In genomic region chr4:175369087-175369486, GRCh38 we compare ENCODE assay signal across 22 cellular contexts.
A peak's percentile ranks its signal among the peaks of the same experiment; 100 is the strongest.
DNase-seq lines count a peak whose midpoint lies in the region; ATAC-seq and TF ChIP-seq lines count a peak whose summit lies in the region.
"Had no signal": no experiment of that assay in that cellular context is flagged by ENCODE, and none has a peak within 500 bp of the region (broad histone marks: within the 10 kb centered on the region; RNA-seq: fewer than 3 reads in every experiment).

No MANE protein-coding gene starts in this region.

- no peak overlapping the region for H3K9ac ChIP-seq in mammary epithelial cell (ENCODE audit: insufficient read depth, low read length)

- DNase-seq in mammary epithelial cell (peak; percentile 57), MCF 10A (ENCODE audit: unreplicated experiment) (no peak), WTC11 (ENCODE audit: low spot score) (no peak), fibroblast of the aortic adventitia (ENCODE audit: low read depth) (peak; percentile 59), SIG-M5 (lab: John Stamatoyannopoulos, UW) (no peak)
- DNase-seq in stimulated activated naive CD4-positive, alpha-beta T cell treated with Interleukin-2 at 50 U/mL for 16 hours (lab: John Stamatoyannopoulos, UW): no peak
- DNase-seq: 8988T; activated CD4-positive, alpha-beta T cell treated with anti-CD3 and anti-CD28 coated beads for 36 hours; activated effector memory CD4-positive, alpha-beta T cell treated with anti-CD3 and anti-CD28 coated beads, Interleukin-2, amount 50 U/mL, for 16 hours; amniotic stem cell; CD4-positive, alpha-beta T cell; DND-41; naive thymus-derived CD8-positive, alpha-beta T cell; NCI-H1048; NCI-H2107; NCI-H526; psoas muscle; stimulated activated CD4-positive, alpha-beta T cell treated with anti-CD3 and anti-CD28 coated beads, Interleukin-12 subunit alpha, Interleukin-12 subunit beta, amount 100 ng/mL, for 4 hours had no signal

- CTCF ChIA-PET in mammary epithelial cell (lab: Charles Lee; ENCODE audit: low non-redundant PET) (no interaction called here), MCF 10A (lab: Yijun Ruan, JAX) (no interaction called here), WTC11 (lab: Charles Lee) (no interaction called here)

- H2AFZ ChIP-seq in mammary epithelial cell (ENCODE audit: low read depth, low read length): no peak overlapping the region

- intact Hi-C loops in mammary epithelial cell (cut with micrococcal nuclease): no loop called here
- intact Hi-C loops in MCF 10A (cut with micrococcal nuclease): no loop called here

- H3K4me3 Mint-ChIP-seq in MCF 10A (ENCODE audit: unreplicated experiment) (no peak overlapping the region), WTC11 (no peak overlapping the region)
- H3K4me3 Mint-ChIP-seq: activated CD4-positive, alpha-beta T cell treated with anti-CD3 and anti-CD28 coated beads for 36 hours; CD4-positive, alpha-beta T cell; naive thymus-derived CD8-positive, alpha-beta T cell; stimulated activated memory B cell treated with anti-CD40 and anti-IgM and Interleukin-4, amounts not matched to agents 10 μg/mL and 1 μg/mL and 100 μg/mL, for 72 hours had no signal

- H3K27ac Mint-ChIP-seq in MCF 10A (ENCODE audit: low read depth, unreplicated experiment) (no peak overlapping the region), WTC11 (peak overlapping the region; percentile 53; the same call in 1 of the 2 replicates)
- H3K27ac Mint-ChIP-seq: activated CD4-positive, alpha-beta T cell treated with anti-CD3 and anti-CD28 coated beads for 36 hours; CD4-positive, alpha-beta T cell; naive thymus-derived CD8-positive, alpha-beta T cell; stimulated activated memory B cell treated with anti-CD40 and anti-IgM and Interleukin-4, amounts not matched to agents 10 μg/mL and 1 μg/mL and 100 μg/mL, for 72 hours had no signal

- no peaks in the 10 kb centered on the region for H3K27me3 ChIP-seq in mammary epithelial cell (ENCODE audit: insufficient read depth, low read length)
- H3K27me3 ChIP-seq: tibial nerve had no signal

- no peaks in the 10 kb centered on the region for H3K9me3 Mint-ChIP-seq in MCF 10A (ENCODE audit: unreplicated experiment)
- H3K9me3 Mint-ChIP-seq in WTC11: no peaks in the 10 kb centered on the region
- H3K9me3 Mint-ChIP-seq: stimulated activated memory B cell treated with anti-CD40 and anti-IgM and Interleukin-4, amounts not matched to agents 10 μg/mL and 1 μg/mL and 100 μg/mL, for 72 hours had no signal

- WGBS in mammary epithelial cell (ENCODE audit: low coverage, missing lambda C conversion rate): 47% methylated on average over 6 of the region's 6 CpGs

- ATAC-seq in WTC11 (no peak), GM18868 (IDR thresholded peaks at IDR 0.05; ENCODE audit: unreplicated experiment) (no peak), GM21423 (IDR thresholded peaks at IDR 0.05; ENCODE audit: unreplicated experiment) (no peak)
- ATAC-seq: activated CD4-positive, alpha-beta T cell treated with anti-CD3 and anti-CD28 coated beads for 36 hours; naive thymus-derived CD8-positive, alpha-beta T cell; psoas muscle; stimulated activated memory B cell treated with anti-CD40 and anti-IgM and Interleukin-4, amounts not matched to agents 10 μg/mL and 1 μg/mL and 100 μg/mL, for 72 hours had no signal

- H3K27me3 Mint-ChIP-seq in MCF 10A (ENCODE audit: insufficient read depth, unreplicated experiment) (no peaks in the 10 kb centered on the region), WTC11 (ENCODE audit: low read depth) (no peaks in the 10 kb centered on the region)
- H3K27me3 Mint-ChIP-seq: activated CD4-positive, alpha-beta T cell treated with anti-CD3 and anti-CD28 coated beads for 36 hours; CD4-positive, alpha-beta T cell; naive thymus-derived CD8-positive, alpha-beta T cell; stimulated activated memory B cell treated with anti-CD40 and anti-IgM and Interleukin-4, amounts not matched to agents 10 μg/mL and 1 μg/mL and 100 μg/mL, for 72 hours had no signal

- H4K20me1 ChIP-seq in mammary epithelial cell (ENCODE audit: insufficient read depth, low read length): no peaks in the 10 kb centered on the region

- peaks cover 3% of the 10 kb centered on the region for H3K4me1 Mint-ChIP-seq in MCF 10A (ENCODE audit: insufficient read depth, unreplicated experiment)
- no peaks in the 10 kb centered on the region for H3K4me1 Mint-ChIP-seq in WTC11
- H3K4me1 Mint-ChIP-seq: activated CD4-positive, alpha-beta T cell treated with anti-CD3 and anti-CD28 coated beads for 36 hours; naive thymus-derived CD8-positive, alpha-beta T cell; stimulated activated memory B cell treated with anti-CD40 and anti-IgM and Interleukin-4, amounts not matched to agents 10 μg/mL and 1 μg/mL and 100 μg/mL, for 72 hours had no signal

- H3K36me3 Mint-ChIP-seq in MCF 10A (ENCODE audit: insufficient read depth, unreplicated experiment): no peaks in the 10 kb centered on the region
- H3K36me3 Mint-ChIP-seq in WTC11: no peaks in the 10 kb centered on the region
- H3K36me3 Mint-ChIP-seq: naive thymus-derived CD8-positive, alpha-beta T cell; stimulated activated memory B cell treated with anti-CD40 and anti-IgM and Interleukin-4, amounts not matched to agents 10 μg/mL and 1 μg/mL and 100 μg/mL, for 72 hours had no signal

- H3K9me3 ChIP-seq in mammary epithelial cell (replicated peaks; ENCODE audit: insufficient read depth, low read length): no peaks in the 10 kb centered on the region
- H3K9me3 ChIP-seq: psoas muscle, tibial nerve had no signal

- no peak overlapping the region for H3K4me2 ChIP-seq in mammary epithelial cell (ENCODE audit: insufficient read depth, low read depth, low read length)

- H3K4me3 ChIP-seq in mammary epithelial cell (replicated peaks in 1 of 3; ENCODE audit: insufficient read depth in 1 of 3, low read depth in 2 of 3, low read length in 3 of 3) (no peak overlapping the region), fibroblast of the aortic adventitia (ENCODE audit: low read depth, low read length) (no peak overlapping the region)
- H3K4me3 ChIP-seq: psoas muscle, tibial nerve had no signal

- H3K27ac ChIP-seq in mammary epithelial cell (ENCODE audit: insufficient read depth, low read depth, low read length): no peak overlapping the region
- H3K27ac ChIP-seq: psoas muscle, tibial nerve had no signal

- dilution Hi-C loops in mammary epithelial cell (cut with HindIII; ENCODE audit: low sequenced_read_pairs): no loop called here

- no peak for TF ChIP-seq CTCF in mammary epithelial cell (conservative IDR thresholded peaks at IDR 0.05 in 1 of 2, IDR thresholded peaks at IDR 0.05 in 1 of 2; ENCODE audit: extremely low read depth in 1 of 2, insufficient read depth in 1 of 2, low read depth in 1 of 2, low read length in 2 of 2)
- no peak for TF ChIP-seq CTCF in MCF 10A (IDR thresholded peaks at IDR 0.05; ENCODE audit: unreplicated experiment)
- TF ChIP-seq CTCF in WTC11 (IDR thresholded peaks at IDR 0.05): no peak
- TF ChIP-seq CTCF in fibroblast of the aortic adventitia (IDR thresholded peaks at IDR 0.05; ENCODE audit: insufficient read depth, low read length): no peak

- POLR2A ChIA-PET in MCF 10A (lab: Yijun Ruan, JAX): no interaction called here
- POLR2A ChIA-PET in WTC11 (lab: Charles Lee): no interaction called here

- BruUV-seq in mammary epithelial cell (replicated peaks; lab: Mats Ljungman, UMichigan) (no TSS peak), MCF 10A (replicated peaks; lab: Mats Ljungman, UMichigan) (no TSS peak)

- in situ Hi-C loops in mammary epithelial cell (cut with MboI; ENCODE audit: low sequenced_read_pairs in 2 of 2): no loop called here

- no peaks in the 10 kb centered on the region for H3K4me1 ChIP-seq in mammary epithelial cell (ENCODE audit: insufficient read depth, low read length)
- H3K4me1 ChIP-seq: psoas muscle, tibial nerve had no signal

- no peaks in the 10 kb centered on the region for H3K79me2 ChIP-seq in mammary epithelial cell (ENCODE audit: insufficient read depth, low read length)

- H3K36me3 ChIP-seq in mammary epithelial cell (ENCODE audit: insufficient read depth, low read length): no peaks in the 10 kb centered on the region
- H3K36me3 ChIP-seq: tibial nerve had no signal

TF ChIP-seq in WTC11, 78 proteins besides CTCF, POLR2A, EP300 and RAD21 (continues in another document):
- TF ChIP-seq FOXJ3 (CRISPR knock-in tag; IDR thresholded peaks at IDR 0.05; ENCODE audit: borderline replicate concordance) (no peak), ZNF138 (CRISPR knock-in tag; conservative IDR thresholded peaks at IDR 0.05) (no peak), OVOL2 (CRISPR knock-in tag; IDR thresholded peaks at IDR 0.05; ENCODE audit: borderline replicate concordance) (no peak), ZNF532 (CRISPR knock-in tag; IDR thresholded peaks at IDR 0.05; ENCODE audit: borderline replicate concordance) (no peak)

Comparison
In these comparisons a context has a peak if more than half of its experiments do, and no peak if none do; other contexts are left out.
1. DNase-seq: peak in mammary epithelial cell (single experiment) and fibroblast of the aortic adventitia (single experiment); none in MCF 10A (single experiment), WTC11 (single experiment), stimulated activated naive CD4-positive, alpha-beta T cell treated with Interleukin-2 at 50 U/mL for 16 hours (single experiment) and SIG-M5 (single experiment).